Comparison of ENCODE assay signal across 31 cellular contexts in genomic region chr5:77743181-77743580, GRCh38. TPM values are rescaled to one million over a fixed set of nuclear protein-coding genes. Genes with fewer than 3 reads are reported as not detected.
DNase-seq lines count a peak whose midpoint lies in the region; ATAC-seq, FAIRE-seq and TF ChIP-seq lines count a peak whose summit lies in the region.
"Had no signal": no experiment of that assay in that cellular context is flagged by ENCODE, and none has a peak within 500 bp of the region (broad histone marks: within the 10 kb centered on the region; RNA-seq: fewer than 3 reads in every experiment).

No MANE protein-coding gene starts in this region.

- peaks cover 14% of the 10 kb centered on the region for H3K4me1 Mint-ChIP-seq in astrocyte (ENCODE audit: low read depth, unreplicated experiment)

- H3K4me1 ChIP-seq in astrocyte (ENCODE audit: insufficient read depth, low read length): no peaks in the 10 kb centered on the region
- H3K4me1 ChIP-seq: suprapubic skin had no signal

- H3K27ac ChIP-seq in astrocyte (ENCODE audit: low read depth, low read length): no peak overlapping the region
- H3K27ac ChIP-seq: dorsolateral prefrontal cortex, hepatocyte, left lung, ovary, right atrium auricular region, suprapubic skin had no signal

- TF ChIP-seq CTCF in astrocyte (IDR thresholded peaks at IDR 0.05; ENCODE audit: insufficient read depth, low read depth, low read length): no peak
- no peak for TF ChIP-seq CTCF in foreskin fibroblast (IDR thresholded peaks at IDR 0.05; ENCODE audit: low read depth, low read length)

- no peaks in the 10 kb centered on the region for H3K27me3 ChIP-seq in astrocyte (ENCODE audit: insufficient read depth, low read length)
- H3K27me3 ChIP-seq: dorsolateral prefrontal cortex, hepatocyte, left lung, ovary, right atrium auricular region, suprapubic skin had no signal

- H3K9me3 Mint-ChIP-seq in astrocyte (ENCODE audit: unreplicated experiment): peaks cover 2% of the 10 kb centered on the region
- H3K9me3 Mint-ChIP-seq: activated T-cell treated with anti-CD3 and anti-CD28 coated beads, Interleukin-2, amount 50 U/mL, for 4 hours; central memory CD8-positive, alpha-beta T cell; mesothelial cell of epicardium; natural killer cell; stimulated activated naive B cell treated with anti-CD40 and anti-IgM and Interleukin-4, amounts not matched to agents 10 μg/mL and 1 μg/mL and 100 μg/mL, for 72 hours had no signal

- H3K27me3 Mint-ChIP-seq in astrocyte (ENCODE audit: low read depth, unreplicated experiment): no peaks in the 10 kb centered on the region
- H3K27me3 Mint-ChIP-seq: B cell; central memory CD8-positive, alpha-beta T cell; stimulated activated naive B cell treated with anti-CD40 and anti-IgM and Interleukin-4, amounts not matched to agents 10 μg/mL and 1 μg/mL and 100 μg/mL, for 72 hours had no signal

- no peak overlapping the region for H3K4me3 ChIP-seq in astrocyte (ENCODE audit: insufficient read depth, low read depth, low read length)
- no peak overlapping the region for H3K4me3 ChIP-seq in foreskin fibroblast (ENCODE audit: low read depth in 1 of 2, low read length in 2 of 2)
- H3K4me3 ChIP-seq: dorsolateral prefrontal cortex, hepatocyte, left lung, ovary, right atrium auricular region, suprapubic skin had no signal

- no peaks in the 10 kb centered on the region for H3K9me3 ChIP-seq in astrocyte (ENCODE audit: insufficient read depth, low read depth, low read length)
- H3K9me3 ChIP-seq: left lung, ovary, right atrium auricular region, suprapubic skin had no signal

- no peaks in the 10 kb centered on the region for H3K36me3 ChIP-seq in astrocyte (ENCODE audit: insufficient read depth, low read length)
- H3K36me3 ChIP-seq: left lung, ovary, right atrium auricular region, suprapubic skin had no signal

- peaks cover 61% of the 10 kb centered on the region for H4K20me1 ChIP-seq in astrocyte (ENCODE audit: insufficient read depth, low read length)

- H2AFZ ChIP-seq in astrocyte (ENCODE audit: low read depth, low read length): no peak overlapping the region
- H2AFZ ChIP-seq: hepatocyte had no signal

- peaks cover 88% of the 10 kb centered on the region for H3K79me2 ChIP-seq in astrocyte (ENCODE audit: insufficient read depth, low read length)

- ATAC-seq in HG03565 (IDR thresholded peaks at IDR 0.05; ENCODE audit: unreplicated experiment): no peak
- ATAC-seq: activated T-cell treated with anti-CD3 and anti-CD28 coated beads, Interleukin-2, amount 50 U/mL, for 4 hours; left lung; natural killer cell; stimulated activated naive B cell treated with anti-CD40 and anti-IgM and Interleukin-4, amounts not matched to agents 10 μg/mL and 1 μg/mL and 100 μg/mL, for 72 hours had no signal

- no peak overlapping the region for H3K4me3 Mint-ChIP-seq in astrocyte (ENCODE audit: unreplicated experiment)
- H3K4me3 Mint-ChIP-seq: activated T-cell treated with anti-CD3 and anti-CD28 coated beads, Interleukin-2, amount 50 U/mL, for 4 hours; B cell; central memory CD8-positive, alpha-beta T cell; mesothelial cell of epicardium; natural killer cell; stimulated activated naive B cell treated with anti-CD40 and anti-IgM and Interleukin-4, amounts not matched to agents 10 μg/mL and 1 μg/mL and 100 μg/mL, for 72 hours had no signal

- no peaks in the 10 kb centered on the region for H3K36me3 Mint-ChIP-seq in astrocyte (ENCODE audit: low read depth, unreplicated experiment)
- H3K36me3 Mint-ChIP-seq: natural killer cell had no signal

- no peak overlapping the region for H3K27ac Mint-ChIP-seq in astrocyte (ENCODE audit: unreplicated experiment)
- H3K27ac Mint-ChIP-seq: B cell; mesothelial cell of epicardium; natural killer cell; stimulated activated naive B cell treated with anti-CD40 and anti-IgM and Interleukin-4, amounts not matched to agents 10 μg/mL and 1 μg/mL and 100 μg/mL, for 72 hours had no signal

- DNase-seq in AG08395 (ENCODE audit: low spot score) (peak; percentile 5), HT1080 (ENCODE audit: low read depth) (peak; percentile 7), astrocyte (ENCODE audit: low read depth) (peak; percentile 46), foreskin fibroblast (peak; percentile 26 to 40), foreskin melanocyte (no peak), COLO829 (ENCODE audit: low spot score) (no peak), NCI-H1092 (lab: John Stamatoyannopoulos, UW) (no peak)
- DNase-seq: activated CD4-positive, alpha-beta T cell treated with anti-CD3 and anti-CD28 coated beads for 4 hours; activated naive CD4-positive, alpha-beta T cell treated with Interleukin-2 at 50 U/mL for 16 hours; activated T-cell treated with anti-CD3 and anti-CD28 coated beads, Interleukin-2, amount 50 U/mL, for 4 hours; amniotic stem cell; DMS79; dorsolateral prefrontal cortex; left lung; natural killer cell; NCI-H187 treated with DMSO at 0.1 percent for 48 hours; ovary; stimulated activated CD4-positive, alpha-beta T cell treated with anti-CD3 and anti-CD28 coated beads, Interleukin-12 subunit alpha, Interleukin-12 subunit beta, amount 100 ng/mL, for 4 hours; stimulated activated CD4-positive, alpha-beta T cell treated with anti-CD3 and anti-CD28 coated beads, Interleukin-4, amount 100 ng/mL, for 24 hours; stimulated activated naive B cell treated with anti-CD40 and anti-IgM and Interleukin-4, amounts not matched to agents 10 μg/mL and 1 μg/mL and 100 μg/mL, for 72 hours; T-helper 2 cell had no signal

- no peak overlapping the region for H3K4me2 ChIP-seq in astrocyte (ENCODE audit: low read length)
- H3K4me2 ChIP-seq: hepatocyte had no signal

- peak; percentile 60 for FAIRE-seq in astrocyte (lab: Jason Lieb, UNC)
- FAIRE-seq: A204.1, frontal cortex, HTR-8/SVneo had no signal

- no peak overlapping the region for H3K9ac ChIP-seq in astrocyte (ENCODE audit: low read length)

RNA-seq across cellular contexts. Expression of gene TBCA, which starts 33.0 kb away (rescaled TPM):
- total RNA-seq in HT1080 (2014; rRNA removed; shearing (Covaris generic)): 203 and 207 TPM in 2 replicates
- polyA plus RNA-seq in HT1080 (2015; cell fraction: cytosol; rRNA removed): 416 and 462 TPM in 2 replicates
- polyA plus RNA-seq in HT1080 (2015; cell fraction: nucleus; rRNA removed): 124 TPM in 2 replicates
- total RNA-seq in astrocyte: 207 and 222 TPM in 2 replicates

Comparison
In these comparisons a context has a peak if more than half of its experiments do, and no peak if none do; other contexts are left out.
1. DNase-seq: peak in AG08395 (single experiment), HT1080 (single experiment), astrocyte (single experiment) and foreskin fibroblast (2 of 2); none in foreskin melanocyte (single experiment), COLO829 (single experiment) and NCI-H1092 (single experiment).